19 cellular contexts compared by ENCODE assay signal in genomic region chr6:53790886-53791285, GRCh38.
"Had no signal": no experiment of that assay in that cellular context is flagged by ENCODE, and none has a peak within 500 bp of the region (broad histone marks: within the 10 kb centered on the region; RNA-seq: fewer than 3 reads in every experiment).

No MANE protein-coding gene starts in this region.

- H3K4me3 ChIP-seq: esophagus muscularis mucosa, hepatocyte, mucosa of descending colon, right atrium auricular region, sigmoid colon, skin epidermis, testis, tibial nerve had no signal

- H3K27ac ChIP-seq: epithelial cell of prostate, esophagus muscularis mucosa, foreskin keratinocyte, right atrium auricular region, sigmoid colon, skin epidermis, testis, tibial nerve had no signal

- DNase-seq: cortex of kidney; effector memory CD4-positive, alpha-beta T cell; foreskin keratinocyte; kidney glomerular epithelial cell; mucosa of descending colon; naive thymus-derived CD8-positive, alpha-beta T cell; posterior cingulate gyrus; stimulated activated CD4-positive, alpha-beta T cell treated with anti-CD3 and anti-CD28 coated beads, Interleukin-2, amount 100 ng/mL, for 24 hours; stimulated activated CD4-positive, alpha-beta T cell treated with anti-CD3 and anti-CD28 coated beads, Interleukin-4, amount 100 ng/mL, for 4 hours; stimulated activated naive B cell treated with anti-CD40 and anti-IgM and Interleukin-4, amounts not matched to agents 10 μg/mL and 1 μg/mL and 100 μg/mL, for 72 hours; stimulated activated naive CD8-positive, alpha-beta T cell treated with anti-CD3 and anti-CD28 coated beads, Interleukin-15, amount 100 ng/mL, for 72 hours; testis had no signal

- H3K9me3 ChIP-seq: testis had no signal

- H3K4me3 Mint-ChIP-seq: naive thymus-derived CD8-positive, alpha-beta T cell; stimulated activated naive B cell treated with anti-CD40 and anti-IgM and Interleukin-4, amounts not matched to agents 10 μg/mL and 1 μg/mL and 100 μg/mL, for 72 hours; stimulated activated naive CD8-positive, alpha-beta T cell treated with anti-CD3 and anti-CD28 coated beads, Interleukin-15, amount 100 ng/mL, for 72 hours had no signal

- H3K4me1 ChIP-seq: testis had no signal

- H3K27ac Mint-ChIP-seq: naive thymus-derived CD8-positive, alpha-beta T cell; stimulated activated naive B cell treated with anti-CD40 and anti-IgM and Interleukin-4, amounts not matched to agents 10 μg/mL and 1 μg/mL and 100 μg/mL, for 72 hours; stimulated activated naive CD8-positive, alpha-beta T cell treated with anti-CD3 and anti-CD28 coated beads, Interleukin-15, amount 100 ng/mL, for 72 hours had no signal

- H3K27me3 ChIP-seq: esophagus muscularis mucosa, foreskin keratinocyte, hepatocyte, right atrium auricular region, testis, tibial nerve had no signal

- H3K36me3 ChIP-seq: esophagus muscularis mucosa, right atrium auricular region, sigmoid colon, tibial nerve had no signal

- H2AFZ ChIP-seq: hepatocyte had no signal

- ATAC-seq: foreskin keratinocyte; mucosa of descending colon; naive thymus-derived CD8-positive, alpha-beta T cell; stimulated activated naive B cell treated with anti-CD40 and anti-IgM and Interleukin-4, amounts not matched to agents 10 μg/mL and 1 μg/mL and 100 μg/mL, for 72 hours; stimulated activated naive CD8-positive, alpha-beta T cell treated with anti-CD3 and anti-CD28 coated beads, Interleukin-15, amount 100 ng/mL, for 72 hours had no signal
